Comparison of ENCODE assay signal across 19 cellular contexts in genomic region chr5:32465076-32465475, GRCh38.
"Had no signal": no experiment of that assay in that cellular context is flagged by ENCODE, and none has a peak within 500 bp of the region (broad histone marks: within the 10 kb centered on the region; RNA-seq: fewer than 3 reads in every experiment).

No MANE protein-coding gene starts in this region.

- DNase-seq: activated CD4-positive, alpha-beta T cell treated with anti-CD3 and anti-CD28 coated beads for 4 hours; activated CD8-positive, alpha-beta memory T cell treated with anti-CD3 and anti-CD28 coated beads, Interleukin-2, amount 50 U/mL, for 48 hours; activated CD8-positive, alpha-beta T cell treated with anti-CD3 and anti-CD28 coated beads, Interleukin-2, amount 10 ng/mL, durations not matched to agents 7 days and 5 days; activated naive CD4-positive, alpha-beta T cell; aorta; heart left ventricle; left lung; mesenchymal stem cell; occipital lobe; psoas muscle; stimulated activated CD4-positive, alpha-beta T cell treated with anti-CD3 and anti-CD28 coated beads, Interleukin-2, amount 100 ng/mL, for 48 hours; stimulated activated naive CD4-positive, alpha-beta T cell treated with Interleukin-2 at 50 U/mL for 16 hours; T-helper 9 cell; trophoblast cell had no signal

- H3K4me3 Mint-ChIP-seq: activated CD8-positive, alpha-beta T cell treated with anti-CD3 and anti-CD28 coated beads, Interleukin-2, amount 10 ng/mL, durations not matched to agents 7 days and 5 days; activated T-helper 1 cell treated with anti-CD3 and anti-CD28 coated beads, Interleukin-12 subunit alpha, Interleukin-12 subunit beta, Interleukin-2, Interleukin-4 antibody, amounts not matched to agents 30 ng/mL and 10 ng/mL and 1 ng/mL, durations not matched to agents 14 hours and 24 hours and 36 hours; nephron had no signal

- H3K36me3 ChIP-seq: esophagus muscularis mucosa, heart left ventricle, left lung had no signal

- ATAC-seq: activated CD8-positive, alpha-beta T cell treated with anti-CD3 and anti-CD28 coated beads, Interleukin-2, amount 10 ng/mL, durations not matched to agents 7 days and 5 days; heart left ventricle; left lung; psoas muscle; sciatic nerve had no signal

- H3K4me1 Mint-ChIP-seq: nephron had no signal

- H3K9me3 Mint-ChIP-seq: activated T-helper 1 cell treated with anti-CD3 and anti-CD28 coated beads, Interleukin-12 subunit alpha, Interleukin-12 subunit beta, Interleukin-2, Interleukin-4 antibody, amounts not matched to agents 30 ng/mL and 10 ng/mL and 1 ng/mL, durations not matched to agents 14 hours and 24 hours and 36 hours had no signal

- H3K27me3 ChIP-seq: esophagus muscularis mucosa, heart left ventricle, left lung had no signal

- H3K4me3 ChIP-seq: esophagus muscularis mucosa, heart left ventricle, left lung, psoas muscle had no signal

- H3K27ac ChIP-seq: esophagus muscularis mucosa, heart left ventricle, left lung, psoas muscle, VCaP had no signal

- H3K4me1 ChIP-seq: esophagus muscularis mucosa, heart left ventricle, left lung, psoas muscle had no signal

- H3K27ac Mint-ChIP-seq: activated CD8-positive, alpha-beta T cell treated with anti-CD3 and anti-CD28 coated beads, Interleukin-2, amount 10 ng/mL, durations not matched to agents 7 days and 5 days; activated T-helper 1 cell treated with anti-CD3 and anti-CD28 coated beads, Interleukin-12 subunit alpha, Interleukin-12 subunit beta, Interleukin-2, Interleukin-4 antibody, amounts not matched to agents 30 ng/mL and 10 ng/mL and 1 ng/mL, durations not matched to agents 14 hours and 24 hours and 36 hours; nephron had no signal

- H3K9me3 ChIP-seq: esophagus muscularis mucosa, heart left ventricle, left lung, psoas muscle had no signal
